Comparison of ENCODE assay signal across 14 cellular contexts in genomic region chr5:119220576-119221197, GRCh38.
DNase-seq lines count a peak whose midpoint lies in the region; ATAC-seq and TF ChIP-seq lines count a peak whose summit lies in the region.
"Had no signal": no experiment of that assay in that cellular context is flagged by ENCODE, and none has a peak within 500 bp of the region (broad histone marks: within the 10 kb centered on the region; RNA-seq: fewer than 3 reads in every experiment).

No MANE protein-coding gene starts in this region.

- no peak for TF ChIP-seq CTCF in GM12864 (IDR thresholded peaks at IDR 0.05; ENCODE audit: low read depth, low read length, missing control alignments)

- peak; percentile 73 for ATAC-seq in GM19455 (IDR thresholded peaks at IDR 0.05; ENCODE audit: unreplicated experiment)
- peak; percentile 89 for ATAC-seq in HG02973 (IDR thresholded peaks at IDR 0.05; ENCODE audit: unreplicated experiment)
- ATAC-seq in GM18873 (IDR thresholded peaks at IDR 0.05; ENCODE audit: low FRiP score, unreplicated experiment) = no peak
- ATAC-seq: left ventricle myocardium superior had no signal

- no peak overlapping the region for H3K4me3 ChIP-seq in GM12864 (ENCODE audit: low read depth, low read length)
- H3K4me3 ChIP-seq: BLaER1 had no signal

- peak; percentile 16 for DNase-seq in GM12864 (ENCODE audit: low read depth)
- DNase-seq in NOMO-1 treated with DMSO at 0.1 percent for 48 hours (lab: John Stamatoyannopoulos, UW; ENCODE audit: unreplicated experiment) = peak; percentile 32
- no peak for DNase-seq in NCI-H82 treated with DMSO at 0.1 percent for 48 hours (lab: John Stamatoyannopoulos, UW; ENCODE audit: unreplicated experiment)
- no peak for DNase-seq in 8988T
- no peak for DNase-seq in AML-193 (lab: John Stamatoyannopoulos, UW)
- DNase-seq: activated CD8-positive, alpha-beta memory T cell treated with anti-CD3 and anti-CD28 coated beads, Interleukin-2, amount 50 U/mL, for 4 hours; brain microvascular endothelial cell; left ventricle myocardium superior; NCI-H510A treated with DMSO at 0.1 percent for 48 hours; posterior cingulate gyrus had no signal

Comparison
In these comparisons a context has a peak if more than half of its experiments do, and no peak if none do; other contexts are left out.
1. DNase-seq: peak in GM12864 (single experiment) and NOMO-1 treated with DMSO at 0.1 percent for 48 hours (single experiment); none in NCI-H82 treated with DMSO at 0.1 percent for 48 hours (single experiment), 8988T (single experiment) and AML-193 (0 of 2).